Comparison of ENCODE assay signal across 14 cellular contexts in genomic region chr21:46111193-46111571, GRCh38. TPM values are rescaled to one million over a fixed set of nuclear protein-coding genes. Genes with fewer than 3 reads are reported as not detected.
DNase-seq lines count a peak whose midpoint lies in the region; TF ChIP-seq lines count a peak whose summit lies in the region.
"Had no signal": no experiment of that assay in that cellular context is flagged by ENCODE, and none has a peak within 500 bp of the region (broad histone marks: within the 10 kb centered on the region; RNA-seq: fewer than 3 reads in every experiment).

No MANE protein-coding gene starts in this region.

- peaks cover 8% of the 10 kb centered on the region for H4K20me1 ChIP-seq in GM23248 (ENCODE audit: insufficient read depth)

- H3K9me2 ChIP-seq in GM23248 (ENCODE audit: insufficient read depth), result no peaks in the 10 kb centered on the region

- no peak for TF ChIP-seq CTCF in left ventricle myocardium inferior (IDR thresholded peaks at IDR 0.05; ENCODE audit: borderline replicate concordance)

- H2BK5ac ChIP-seq in mesendoderm (ENCODE audit: low read length), result no peak overlapping the region

- peak; percentile 0 for DNase-seq in stimulated activated CD4-positive, alpha-beta T cell treated with anti-CD3 and anti-CD28 coated beads, Interleukin-1b, Interleukin-23, amount 100 ng/mL, for 48 hours
- DNase-seq in stimulated activated CD4-positive, alpha-beta T cell treated with anti-CD3 and anti-CD28 coated beads, Interleukin-4, amount 100 ng/mL, for 1 hour, result no peak
- DNase-seq in left ventricle myocardium inferior (no peak), posterior vena cava (ENCODE audit: low spot score) (peak; percentile 61), mesendoderm (no peak), cerebellum (ENCODE audit: low spot score) (no peak), GM23248 (no peak)
- no peak for DNase-seq in activated effector memory CD4-positive, alpha-beta T cell treated with Interleukin-2 at 50 U/mL for 16 hours
- DNase-seq: NCI-H2029, NCI-H526 treated with DMSO at 0.1 percent for 48 hours had no signal

- no peak overlapping the region for H2AK5ac ChIP-seq in mesendoderm (ENCODE audit: low read length)

- H3K27ac ChIP-seq in left ventricle myocardium inferior (replicated peaks) (peak overlapping the region; percentile 91), mesendoderm (ENCODE audit: low read depth, low read length) (no peak overlapping the region), GM23248 (no peak overlapping the region)
- H3K27ac ChIP-seq: adrenal gland, epithelial cell of prostate, tibial nerve had no signal

- no peak overlapping the region for H3K56ac ChIP-seq in mesendoderm (ENCODE audit: low read length)

- no peak overlapping the region for H2AFZ ChIP-seq in GM23248

- in situ Hi-C loops in GM23248 (cut with MboI), result loop anchor here (10.0 kb wide), 1 partner anchor 116 kb away; no protein-coding TSS in a partner anchor

- WGBS in mesendoderm (ENCODE audit: extremely low coverage, insufficient coverage, low lambda C conversion rate), result no CpG with 5 or more reads among the region's 12 CpGs
- 87 to 93% methylated on average over 9 to 12 of the region's 12 CpGs for WGBS in GM23248 (ENCODE audit: low coverage in 1 of 2, low lambda C conversion rate in 2 of 2, missing lambda C conversion rate in 2 of 2), 2 experiments

- H3K9me3 ChIP-seq in left ventricle myocardium inferior (replicated peaks), result peaks cover 19% of the 10 kb centered on the region
- no peaks in the 10 kb centered on the region for H3K9me3 ChIP-seq in GM23248 (ENCODE audit: low read depth)

- no peak overlapping the region for H3K23ac ChIP-seq in mesendoderm (ENCODE audit: low read length)

- H3K79me2 ChIP-seq in mesendoderm (ENCODE audit: control insufficient read depth, insufficient read depth, low read length), result peaks cover 3% of the 10 kb centered on the region
- peaks cover 98% of the 10 kb centered on the region for H3K79me2 ChIP-seq in GM23248 (ENCODE audit: insufficient read depth)

- H3F3A ChIP-seq in GM23248 (ENCODE audit: insufficient read depth), result peaks cover 48% of the 10 kb centered on the region

- no peak overlapping the region for H2BK15ac ChIP-seq in mesendoderm (replicated peaks; ENCODE audit: low read depth)

- H3K18ac ChIP-seq in mesendoderm (ENCODE audit: low read length), result no peak overlapping the region

- H3K9ac ChIP-seq in mesendoderm (ENCODE audit: low read length), result no peak overlapping the region
- no peak overlapping the region for H3K9ac ChIP-seq in GM23248

- peaks cover 46% of the 10 kb centered on the region for H3K36me3 ChIP-seq in left ventricle myocardium inferior
- H3K36me3 ChIP-seq in mesendoderm (ENCODE audit: control insufficient read depth, insufficient read depth, low read length), result peaks cover 12% of the 10 kb centered on the region
- peaks cover 56% of the 10 kb centered on the region for H3K36me3 ChIP-seq in GM23248 (ENCODE audit: low read depth)

- H2BK120ac ChIP-seq in mesendoderm (ENCODE audit: low read depth, low read length), result no peak overlapping the region

- intact Hi-C loops in left ventricle myocardium inferior (cut with micrococcal nuclease) (no loop called here), posterior vena cava (cut with DNase I) (no loop called here)

- H3K4me2 ChIP-seq in mesendoderm (ENCODE audit: low read length), result no peak overlapping the region
- H3K4me2 ChIP-seq in GM23248 (ENCODE audit: unreplicated experiment), result no peak overlapping the region

- H3K4me1 ChIP-seq in left ventricle myocardium inferior, result peaks cover 30% of the 10 kb centered on the region
- no peaks in the 10 kb centered on the region for H3K4me1 ChIP-seq in mesendoderm (ENCODE audit: control insufficient read depth, low read depth, low read length)
- peaks cover 7% of the 10 kb centered on the region; the same call in 1 of the 2 replicates for H3K4me1 ChIP-seq in GM23248 (ENCODE audit: insufficient read depth)
- H3K4me1 ChIP-seq: adrenal gland had no signal

- peak overlapping the region; percentile 54 for H3K4me3 ChIP-seq in left ventricle myocardium inferior
- no peak overlapping the region for H3K4me3 ChIP-seq in mesendoderm (ENCODE audit: low read length)
- H3K4me3 ChIP-seq in GM23248, result no peak overlapping the region
- H3K4me3 ChIP-seq: adrenal gland, tibial nerve had no signal

- no peak overlapping the region for H4K5ac ChIP-seq in mesendoderm (ENCODE audit: low read length)

- H4K8ac ChIP-seq in mesendoderm (ENCODE audit: low read depth, low read length), result no peak overlapping the region

- peaks cover 7% of the 10 kb centered on the region for H3K79me1 ChIP-seq in mesendoderm (ENCODE audit: low read length)

- no peaks in the 10 kb centered on the region for H3K27me3 ChIP-seq in left ventricle myocardium inferior (ENCODE audit: low read depth)
- no peaks in the 10 kb centered on the region for H3K27me3 ChIP-seq in mesendoderm (ENCODE audit: insufficient read depth, low read length, poor library complexity)
- H3K27me3 ChIP-seq in GM23248 (replicated peaks; ENCODE audit: insufficient read depth), result no peaks in the 10 kb centered on the region
- H3K27me3 ChIP-seq: adrenal gland, tibial nerve had no signal

- H3K4ac ChIP-seq in mesendoderm (ENCODE audit: low read depth, low read length), result no peak overlapping the region

RNA-seq across cellular contexts. Expression of gene COL6A2, which starts 13.3 kb away (rescaled TPM):
- total RNA-seq in left ventricle myocardium inferior (157 TPM), posterior vena cava (1,000 to 10,000 TPM; 1,504 to 1,642 TPM), cerebellum (60.3 TPM)
- 67.9 TPM for polyA plus RNA-seq in mesendoderm (2013, experiment 1 of 2)
- 67.5 TPM for polyA plus RNA-seq in mesendoderm (2013, experiment 2 of 2)
- total RNA-seq in GM23248 (2014; rRNA removed; shearing (Covaris generic)), result 1,939 and 2,103 TPM in 2 replicates
- polyA plus RNA-seq in GM23248 (2016; fragmentation: Nextera tagmentation; extraction: Ambion mirVana), result 650 and 676 TPM in 2 replicates

RNA-seq across cellular contexts. Expression of gene FTCD, which starts 44.2 kb away (rescaled TPM):
- total RNA-seq in left ventricle myocardium inferior (2.2 TPM), posterior vena cava (1 to 10 TPM in 1 of 2 donors, under 1 TPM in 1; 0.29 to 1.2 TPM), cerebellum (0.73 TPM)
- polyA plus RNA-seq in mesendoderm (2013, experiment 1 of 2), result 2.4 TPM
- 2.9 TPM for polyA plus RNA-seq in mesendoderm (2013, experiment 2 of 2)
- not detected in 2 replicates for total RNA-seq in GM23248 (2014; rRNA removed; shearing (Covaris generic))
- polyA plus RNA-seq in GM23248 (2016; fragmentation: Nextera tagmentation; extraction: Ambion mirVana), result not detected in 2 replicates
- total RNA-seq: H7 had no signal

Comparison
In these comparisons a context has a peak if more than half of its experiments do, and no peak if none do; other contexts are left out.
1. DNase-seq: peak in stimulated activated CD4-positive, alpha-beta T cell treated with anti-CD3 and anti-CD28 coated beads, Interleukin-1b, Interleukin-23, amount 100 ng/mL, for 48 hours (single experiment) and posterior vena cava (single experiment); none in stimulated activated CD4-positive, alpha-beta T cell treated with anti-CD3 and anti-CD28 coated beads, Interleukin-4, amount 100 ng/mL, for 1 hour (single experiment), left ventricle myocardium inferior (single experiment), mesendoderm (single experiment), cerebellum (single experiment), activated effector memory CD4-positive, alpha-beta T cell treated with Interleukin-2 at 50 U/mL for 16 hours (single experiment) and GM23248 (single experiment).